Comparison of ENCODE assay signal across 8 cellular contexts in genomic region chr1:201468501-201468843, GRCh38.
A peak's percentile ranks its signal among the peaks of the same experiment; 100 is the strongest.
DNase-seq lines count a peak whose midpoint lies in the region; ATAC-seq lines count a peak whose summit lies in the region.

No MANE protein-coding gene starts in this region.

- H3K4me1 Mint-ChIP-seq in stimulated activated naive CD8-positive, alpha-beta T cell treated with anti-CD3 and anti-CD28 coated beads, Interleukin-15, Interleukin-2, amounts not matched to agents 100 ng/mL and 50 ng/mL, for 24 hours (ENCODE audit: low read depth): no peaks in the 10 kb centered on the region

- peaks cover 4% of the 10 kb centered on the region; the same call in 1 of the 2 replicates for H3K4me1 ChIP-seq in ES-I3 (ENCODE audit: insufficient read depth, low read length)

- DNase-seq in astrocyte of the hippocampus (ENCODE audit: low read depth, low spot score): peak; percentile 64
- no peak for DNase-seq in SHP77 (lab: John Stamatoyannopoulos, UW)
- DNase-seq in SHP77 treated with DMSO at 0.1 percent for 48 hours (lab: John Stamatoyannopoulos, UW): no peak

- no peaks in the 10 kb centered on the region for H3K36me3 Mint-ChIP-seq in stimulated activated naive CD8-positive, alpha-beta T cell treated with anti-CD3 and anti-CD28 coated beads, Interleukin-15, Interleukin-2, amounts not matched to agents 100 ng/mL and 50 ng/mL, for 24 hours (ENCODE audit: low read depth)

- H3K4me3 Mint-ChIP-seq in stimulated activated naive CD8-positive, alpha-beta T cell treated with anti-CD3 and anti-CD28 coated beads, Interleukin-15, Interleukin-2, amounts not matched to agents 100 ng/mL and 50 ng/mL, for 24 hours: peak overlapping the region; percentile 45

- H3K27ac ChIP-seq in KOPT-K1 (ENCODE audit: low read depth, low read length, poor library complexity, severe bottlenecking): peak overlapping the region; percentile 33

- H3K9ac ChIP-seq in ES-I3 (ENCODE audit: low read depth, low read length): peak overlapping the region; percentile 88

- no peak overlapping the region for H3K27ac Mint-ChIP-seq in stimulated activated naive CD8-positive, alpha-beta T cell treated with anti-CD3 and anti-CD28 coated beads, Interleukin-15, Interleukin-2, amounts not matched to agents 100 ng/mL and 50 ng/mL, for 24 hours

- H3K27me3 Mint-ChIP-seq in stimulated activated naive CD8-positive, alpha-beta T cell treated with anti-CD3 and anti-CD28 coated beads, Interleukin-15, Interleukin-2, amounts not matched to agents 100 ng/mL and 50 ng/mL, for 24 hours: peaks cover 50% of the 10 kb centered on the region

- no peaks in the 10 kb centered on the region for H3K9me3 Mint-ChIP-seq in stimulated activated naive CD8-positive, alpha-beta T cell treated with anti-CD3 and anti-CD28 coated beads, Interleukin-15, Interleukin-2, amounts not matched to agents 100 ng/mL and 50 ng/mL, for 24 hours

- peak overlapping the region; percentile 78 for H3K4me3 ChIP-seq in iPS-18c (ENCODE audit: insufficient read depth, low read depth, low read length)

- H3K36me3 ChIP-seq in ES-I3 (ENCODE audit: insufficient read depth, low read length) (peaks cover 16% of the 10 kb centered on the region; the same call in 1 of the 2 replicates), KOPT-K1 (ENCODE audit: insufficient read depth, low read length) (no peaks in the 10 kb centered on the region)

- ATAC-seq in GM21390 (IDR thresholded peaks at IDR 0.05; ENCODE audit: unreplicated experiment): peak; percentile 57

- no peaks in the 10 kb centered on the region for H3K9me3 ChIP-seq in ES-I3 (ENCODE audit: control insufficient read depth, insufficient read depth, low read length)
- no peaks in the 10 kb centered on the region for H3K9me3 ChIP-seq in KOPT-K1 (ENCODE audit: insufficient read depth, low read length, poor library complexity, severe bottlenecking)
- H3K9me3 ChIP-seq in iPS-18c (ENCODE audit: control insufficient read depth, insufficient read depth, low read length): no peaks in the 10 kb centered on the region
